Comparison of ENCODE assay signal across 24 cellular contexts in genomic region chr20:58224097-58224496, GRCh38. TPM values are rescaled to one million over a fixed set of nuclear protein-coding genes. Genes with fewer than 3 reads are reported as not detected.
A peak's percentile ranks its signal among the peaks of the same experiment; 100 is the strongest.
DNase-seq lines count a peak whose midpoint lies in the region; ATAC-seq lines count a peak whose summit lies in the region.
"Had no signal": no experiment of that assay in that cellular context is flagged by ENCODE, and none has a peak within 500 bp of the region (broad histone marks: within the 10 kb centered on the region; RNA-seq: fewer than 3 reads in every experiment).

No MANE protein-coding gene starts in this region.

- no peak overlapping the region for H3K27ac Mint-ChIP-seq in activated T-cell treated with anti-CD3 and anti-CD28 coated beads, Interleukin-2, amount 50 U/mL, for 72 hours
- H3K27ac Mint-ChIP-seq: activated naive CD4-positive, alpha-beta T cell treated with anti-CD3 and anti-CD28 coated beads, Interleukin-2, amount 50 U/mL, for 24 hours; HFFc6; memory B cell; naive B cell; WTC11 had no signal

- peak; percentile 46 to 65 for DNase-seq in activated CD4-positive, alpha-beta T cell treated with anti-CD3 and anti-CD28 coated beads, Interleukin-2, amount 50 U/mL, for 48 hours
- DNase-seq in activated CD4-positive, alpha-beta T cell treated with anti-CD3 and anti-CD28 coated beads for 1 hour = no peak
- DNase-seq in ELR (ENCODE audit: low read depth) (peak; percentile 32), HuH-7 (ENCODE audit: low spot score) (no peak), C1 segment of cervical spinal cord (lab: John Stamatoyannopoulos, UW) (no peak)
- peak; percentile 63 to 73 for DNase-seq in activated T-cell treated with anti-CD3 and anti-CD28 coated beads, Interleukin-2, amount 50 U/mL, for 72 hours
- peak; percentile 30 to 45 for DNase-seq in stimulated activated CD4-positive, alpha-beta T cell treated with anti-CD3 and anti-CD28 coated beads, Interleukin-15, amount 100 ng/mL, for 48 hours (ENCODE audit: low read depth in 2 of 2)
- DNase-seq: EL, HFFc6, Karpas-422, naive B cell, NCI-H1694 treated with DMSO at 0.1 percent for 48 hours, trophoblast cell had no signal

- peak overlapping the region; percentile 8 to 26 for H3K4me3 Mint-ChIP-seq in activated T-cell treated with anti-CD3 and anti-CD28 coated beads, Interleukin-2, amount 50 U/mL, for 72 hours
- H3K4me3 Mint-ChIP-seq: activated naive CD4-positive, alpha-beta T cell treated with anti-CD3 and anti-CD28 coated beads, Interleukin-2, amount 50 U/mL, for 24 hours; central memory CD8-positive, alpha-beta T cell; HFFc6; memory B cell; naive B cell; WTC11 had no signal

- H3K27me3 Mint-ChIP-seq in activated T-cell treated with anti-CD3 and anti-CD28 coated beads, Interleukin-2, amount 50 U/mL, for 72 hours (ENCODE audit: low read depth) = peaks cover 80% of the 10 kb centered on the region

- peaks cover under 1 to 2% of the 10 kb centered on the region in 2 donors for H3K9me3 Mint-ChIP-seq in activated T-cell treated with anti-CD3 and anti-CD28 coated beads, Interleukin-2, amount 50 U/mL, for 72 hours
- H3K9me3 Mint-ChIP-seq: activated naive CD4-positive, alpha-beta T cell treated with anti-CD3 and anti-CD28 coated beads, Interleukin-2, amount 50 U/mL, for 24 hours had no signal

- H3K4me1 Mint-ChIP-seq in activated T-cell treated with anti-CD3 and anti-CD28 coated beads, Interleukin-2, amount 50 U/mL, for 72 hours (ENCODE audit: low read depth) = peaks cover 36% of the 10 kb centered on the region

- ATAC-seq in activated T-cell treated with anti-CD3 and anti-CD28 coated beads, Interleukin-2, amount 50 U/mL, for 72 hours (replicated peaks in 1 of 2) = peak; percentile 83 to 85
- no peak for ATAC-seq in HG03378 (IDR thresholded peaks at IDR 0.05; ENCODE audit: unreplicated experiment)
- ATAC-seq: A549, WTC11 had no signal

- H3K36me3 Mint-ChIP-seq in activated T-cell treated with anti-CD3 and anti-CD28 coated beads, Interleukin-2, amount 50 U/mL, for 72 hours (ENCODE audit: insufficient read depth in 2 of 2) = peaks cover 3 to 11% of the 10 kb centered on the region in 2 donors

RNA-seq across cellular contexts. Expression of gene ANKRD60, which starts 4.4 kb away (rescaled TPM):
- not detected for total RNA-seq in activated T-cell treated with anti-CD3 and anti-CD28 coated beads, Interleukin-2, amount 50 U/mL, for 72 hours
- total RNA-seq: astrocyte; dermis microvascular lymphatic vessel endothelial cell; HFFc6; osteocyte; right atrium auricular region; T-helper 2 cell treated with Interferon-gamma antibody and Interleukin-4, amounts not matched to agents 100 ng/mL and 5 ng/mL, for 36 hours; WTC11 had no signal

Comparison
In these comparisons a context has a peak if more than half of its experiments do, and no peak if none do; other contexts are left out.
1. DNase-seq: peak in activated CD4-positive, alpha-beta T cell treated with anti-CD3 and anti-CD28 coated beads, Interleukin-2, amount 50 U/mL, for 48 hours (2 of 2), ELR (single experiment), activated T-cell treated with anti-CD3 and anti-CD28 coated beads, Interleukin-2, amount 50 U/mL, for 72 hours (2 of 2) and stimulated activated CD4-positive, alpha-beta T cell treated with anti-CD3 and anti-CD28 coated beads, Interleukin-15, amount 100 ng/mL, for 48 hours (2 of 2); none in activated CD4-positive, alpha-beta T cell treated with anti-CD3 and anti-CD28 coated beads for 1 hour (single experiment), HuH-7 (single experiment) and C1 segment of cervical spinal cord (0 of 14).